ENCODE assay signal across 20 cellular contexts in the genomic region with DNA sequence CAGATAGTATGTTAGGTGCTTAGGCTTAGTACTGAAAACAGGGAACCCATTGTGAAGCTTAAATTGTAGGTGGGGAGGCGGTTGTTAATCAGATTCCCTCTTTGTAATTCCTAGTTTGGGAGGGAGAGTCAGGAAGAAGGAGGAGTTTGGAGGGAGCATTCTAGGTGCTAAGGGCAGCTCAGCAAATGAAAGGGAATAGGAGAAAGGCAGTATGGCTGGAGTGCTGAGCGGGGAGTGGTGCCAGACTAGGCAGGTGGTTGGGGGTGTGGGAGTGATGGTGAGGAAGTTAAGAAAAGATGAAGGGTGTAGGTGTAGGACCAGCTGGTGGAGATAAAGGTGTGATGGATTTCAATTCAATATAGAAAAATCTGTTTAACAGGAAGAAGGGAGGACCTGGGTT. TPM values are rescaled to one million over a fixed set of nuclear protein-coding genes. Genes with fewer than 3 reads are reported as not detected.
DNase-seq lines count a peak whose midpoint lies in the region; ATAC-seq and TF ChIP-seq lines count a peak whose summit lies in the region.
"Had no signal": no experiment of that assay in that cellular context is flagged by ENCODE, and none has a peak within 500 bp of the region (broad histone marks: within the 10 kb centered on the region; RNA-seq: fewer than 3 reads in every experiment).

No MANE protein-coding gene starts in this region.

- TF ChIP-seq CTCF in dorsolateral prefrontal cortex (IDR thresholded peaks at IDR 0.05 in 54 of 56, conservative IDR thresholded peaks at IDR 0.05 in 2 of 56; ENCODE audit: low read depth in 1 of 56, partially characterized antibody in 56 of 56), result no peak

- no peaks in the 10 kb centered on the region for H3K79me1 ChIP-seq in mesendoderm (ENCODE audit: low read length)

- H2BK15ac ChIP-seq in mesendoderm (replicated peaks; ENCODE audit: low read depth), result no peak overlapping the region

- H3K36me3 ChIP-seq in mesendoderm (ENCODE audit: control insufficient read depth, insufficient read depth, low read length), result no peaks in the 10 kb centered on the region

- no peak overlapping the region for H4K8ac ChIP-seq in mesendoderm (ENCODE audit: low read depth, low read length)

- H3K18ac ChIP-seq in mesendoderm (ENCODE audit: low read length), result no peak overlapping the region

- H3K27me3 ChIP-seq in dorsolateral prefrontal cortex (no peaks in the 10 kb centered on the region), mesendoderm (ENCODE audit: insufficient read depth, low read length, poor library complexity) (no peaks in the 10 kb centered on the region)

- H3K4me1 ChIP-seq in mesendoderm (ENCODE audit: control insufficient read depth, low read depth, low read length), result peaks cover 6% of the 10 kb centered on the region

- no CpG with 5 or more reads among the region's 2 CpGs for WGBS in mesendoderm (ENCODE audit: extremely low coverage, insufficient coverage, low lambda C conversion rate)

- H3K4me2 ChIP-seq in mesendoderm (ENCODE audit: low read length), result no peak overlapping the region

- H3K27ac ChIP-seq in dorsolateral prefrontal cortex (peak overlapping the region in 4 of 59 donors; percentile 6 to 30 (median 16)), mesendoderm (ENCODE audit: low read depth, low read length) (no peak overlapping the region)
- H3K27ac ChIP-seq: HL-60, SK-N-MC had no signal

- no peak overlapping the region for H2AK5ac ChIP-seq in mesendoderm (ENCODE audit: low read length)

- no peak overlapping the region for H3K23ac ChIP-seq in mesendoderm (ENCODE audit: low read length)

- H2BK5ac ChIP-seq in mesendoderm (ENCODE audit: low read length), result no peak overlapping the region

- intact Hi-C loops in dorsolateral prefrontal cortex (cut with DNase I), result no loop called here

- no peak overlapping the region for H4K5ac ChIP-seq in mesendoderm (ENCODE audit: low read length)

- H3K4ac ChIP-seq in mesendoderm (ENCODE audit: low read depth, low read length), result no peak overlapping the region

- H2BK120ac ChIP-seq in mesendoderm (ENCODE audit: low read depth, low read length), result no peak overlapping the region

- H3K9ac ChIP-seq in mesendoderm (ENCODE audit: low read length), result no peak overlapping the region

- H3K79me2 ChIP-seq in mesendoderm (ENCODE audit: control insufficient read depth, insufficient read depth, low read length), result no peaks in the 10 kb centered on the region

- ATAC-seq in HG03139 (IDR thresholded peaks at IDR 0.05; ENCODE audit: unreplicated experiment) (no peak), HG03520 (IDR thresholded peaks at IDR 0.05; ENCODE audit: unreplicated experiment) (no peak)

- no peak overlapping the region for H3K56ac ChIP-seq in mesendoderm (ENCODE audit: low read length)

- H3K4me3 ChIP-seq in dorsolateral prefrontal cortex (no peak overlapping the region), mesendoderm (ENCODE audit: low read length) (no peak overlapping the region)
- H3K4me3 ChIP-seq: SK-N-MC had no signal

- DNase-seq in NCI-H69 (lab: John Stamatoyannopoulos, UW) (peak; percentile 12), dorsolateral prefrontal cortex (peak in 6 of 10 donors; percentile 19 to 67 (median 59)), mesendoderm (peak; percentile 28), NCI-H2029 (lab: John Stamatoyannopoulos, UW) (no peak), NCI-H1105 (lab: John Stamatoyannopoulos, UW) (no peak)
- DNase-seq: ACHN, C1 segment of cervical spinal cord, DMS79, MM.1S, NCI-H1092, NCI-H146, NCI-H2081, NCI-H2171 treated with DMSO at 0.1 percent for 48 hours, NCI-H446, NCI-H748 treated with DMSO at 0.1 percent for 48 hours, SHP77 had no signal

RNA-seq across cellular contexts. Expression of a gene that starts 11.1 kb away (rescaled TPM):
- total RNA-seq in dorsolateral prefrontal cortex, result 100 to 1,000 TPM in 54 of 120 experiments, 10 to 100 TPM in 66; 69.3 to 135 (median 98.3) TPM
- polyA plus RNA-seq in mesendoderm (2013, experiment 1 of 2), result 1.3 TPM
- polyA plus RNA-seq in mesendoderm (2013, experiment 2 of 2), result 1.2 TPM

Comparison
In these comparisons a context has a peak if more than half of its experiments do, and no peak if none do; other contexts are left out.
1. DNase-seq: peak in NCI-H69 (single experiment), dorsolateral prefrontal cortex (6 of 10) and mesendoderm (single experiment); none in NCI-H2029 (single experiment) and NCI-H1105 (single experiment).